ENCODE assay signal across 19 cellular contexts in genomic region chr14:95174184-95174804, GRCh38. TPM values are rescaled to one million over a fixed set of nuclear protein-coding genes. Genes with fewer than 3 reads are reported as not detected.
DNase-seq lines count a peak whose midpoint lies in the region; ATAC-seq, FAIRE-seq and TF ChIP-seq lines count a peak whose summit lies in the region.
"Had no signal": no experiment of that assay in that cellular context is flagged by ENCODE, and none has a peak within 500 bp of the region (broad histone marks: within the 10 kb centered on the region; RNA-seq: fewer than 3 reads in every experiment).

No MANE protein-coding gene starts in this region.

- H3K27ac ChIP-seq in left lung: peak overlapping the region in 1 of 2 donors; percentile 73

- TF ChIP-seq POLR2A in lower leg skin (IDR thresholded peaks at IDR 0.05): no peak

- no peaks in the 10 kb centered on the region for H3K27me3 Mint-ChIP-seq in chondrocyte (ENCODE audit: low read depth)

- peak; percentile 39 for FAIRE-seq in A204.1 (lab: Jason Lieb, UNC)
- FAIRE-seq: frontal cortex, GM12892 had no signal

- H3K27ac Mint-ChIP-seq in chondrocyte (ENCODE audit: unreplicated experiment): no peak overlapping the region
- H3K27ac Mint-ChIP-seq: T-cell had no signal

- DNase-seq in chondrocyte (ENCODE audit: low spot score) (no peak), left lung (no peak), lower leg skin (ENCODE audit: low spot score in 2 of 2) (no peak)
- DNase-seq in activated CD4-positive, alpha-beta T cell treated with anti-CD3 and anti-CD28 coated beads for 48 hours: no peak
- DNase-seq: activated CD4-positive, alpha-beta T cell treated with anti-CD3 and anti-CD28 coated beads, Interleukin-2, amount 50 U/mL, for 48 hours; activated naive CD4-positive, alpha-beta T cell treated with Interleukin-2 at 50 U/mL for 16 hours; cerebellar nuclear complex; DMS79 treated with DMSO at 0.1 percent for 48 hours; NCI-H1417; NCI-H82; nucleus accumbens; T-cell had no signal

- no peaks in the 10 kb centered on the region for H3K36me3 ChIP-seq in left lung
- H3K36me3 ChIP-seq: HAP-1 had no signal

- H3K4me1 Mint-ChIP-seq in chondrocyte (ENCODE audit: low read depth): peaks cover 4% of the 10 kb centered on the region
- H3K4me1 Mint-ChIP-seq: T-cell had no signal

- no peaks in the 10 kb centered on the region for H3K27me3 ChIP-seq in left lung

- H3K4me1 ChIP-seq in left lung: peaks cover 0 to 16% of the 10 kb centered on the region in 2 donors
- H3K4me1 ChIP-seq: HAP-1 had no signal

- intact Hi-C loops in left lung (cut with DNase I): no loop called here
- intact Hi-C loops in lower leg skin (cut with DNase I; ENCODE audit: low total_unique reads): no loop called here

- no peaks in the 10 kb centered on the region for H3K9me3 ChIP-seq in left lung
- H3K9me3 ChIP-seq: HAP-1 had no signal

- peak; percentile 14; the same call in 1 of the 2 replicates for TF ChIP-seq CTCF in LNCAP (IDR thresholded peaks at IDR 0.05)
- TF ChIP-seq CTCF in chondrocyte (IDR thresholded peaks at IDR 0.05): peak; percentile 78
- TF ChIP-seq CTCF in left lung (IDR thresholded peaks at IDR 0.05): peak in 1 of 2 donors; percentile 28
- no peak for TF ChIP-seq CTCF in lower leg skin (IDR thresholded peaks at IDR 0.05)

- H3K4me3 ChIP-seq in left lung: no peak overlapping the region
- H3K4me3 ChIP-seq in lower leg skin (ENCODE audit: low read depth, poor library complexity, severe bottlenecking): no peak overlapping the region
- H3K4me3 ChIP-seq: HAP-1 had no signal

- H3K36me3 Mint-ChIP-seq in chondrocyte (ENCODE audit: low read depth): no peaks in the 10 kb centered on the region

- no peak overlapping the region for H3K4me3 Mint-ChIP-seq in chondrocyte (ENCODE audit: unreplicated experiment)
- H3K4me3 Mint-ChIP-seq: T-cell had no signal

- H3K9me3 Mint-ChIP-seq in chondrocyte (ENCODE audit: low read depth): no peaks in the 10 kb centered on the region
- H3K9me3 Mint-ChIP-seq: T-cell had no signal

- ATAC-seq in left lung (peak; percentile 24), HG03571 (IDR thresholded peaks at IDR 0.05; ENCODE audit: unreplicated experiment) (no peak), GM19463 (IDR thresholded peaks at IDR 0.05; ENCODE audit: unreplicated experiment) (no peak)
- ATAC-seq: T-cell had no signal

- WGBS in lower leg skin, 2 donors: 20 to 50% methylated on average over 2 of the region's 2 CpGs

RNA-seq across cellular contexts. Expression of gene DICER1, which starts 17.0 kb away (rescaled TPM):
- total RNA-seq in chondrocyte (61.2 to 63.3 TPM (median 61.7 TPM) in 3 replicates), left lung (10 to 100 TPM; 50.3 to 76.9 TPM), lower leg skin (10 to 100 TPM; 32.8 to 70.4 (median 45.0) TPM)

Comparison
In these comparisons a context has a peak if more than half of its experiments do, and no peak if none do; other contexts are left out.
1. CTCF ChIP-seq: peak in LNCAP (single experiment) and chondrocyte (single experiment); none in lower leg skin (0 of 3).